1 cellular context compared by ENCODE assay signal in genomic region chr15:68225442-68225841, GRCh38.
TF ChIP-seq lines count a peak whose summit lies in the region.

No MANE protein-coding gene starts in this region.

TF ChIP-seq in HepG2, 621 proteins besides CTCF, POLR2A, EP300 and RAD21:
- TF ChIP-seq, protein P1, sequence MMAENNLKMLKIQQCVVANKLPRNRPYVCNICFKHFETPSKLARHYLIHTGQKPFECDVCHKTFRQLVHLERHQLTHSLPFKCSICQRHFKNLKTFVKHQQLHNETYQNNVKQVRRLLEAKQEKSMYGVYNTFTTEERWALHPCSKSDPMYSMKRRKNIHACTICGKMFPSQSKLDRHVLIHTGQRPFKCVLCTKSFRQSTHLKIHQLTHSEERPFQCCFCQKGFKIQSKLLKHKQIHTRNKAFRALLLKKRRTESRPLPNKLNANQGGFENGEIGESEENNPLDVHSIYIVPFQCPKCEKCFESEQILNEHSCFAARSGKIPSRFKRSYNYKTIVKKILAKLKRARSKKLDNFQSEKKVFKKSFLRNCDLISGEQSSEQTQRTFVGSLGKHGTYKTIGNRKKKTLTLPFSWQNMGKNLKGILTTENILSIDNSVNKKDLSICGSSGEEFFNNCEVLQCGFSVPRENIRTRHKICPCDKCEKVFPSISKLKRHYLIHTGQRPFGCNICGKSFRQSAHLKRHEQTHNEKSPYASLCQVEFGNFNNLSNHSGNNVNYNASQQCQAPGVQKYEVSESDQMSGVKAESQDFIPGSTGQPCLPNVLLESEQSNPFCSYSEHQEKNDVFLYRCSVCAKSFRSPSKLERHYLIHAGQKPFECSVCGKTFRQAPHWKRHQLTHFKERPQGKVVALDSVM (CRISPR knock-in tag; IDR thresholded peaks at IDR 0.05), result peak; percentile 34; the same call in 1 of the 2 replicates
